In the genomic region with DNA sequence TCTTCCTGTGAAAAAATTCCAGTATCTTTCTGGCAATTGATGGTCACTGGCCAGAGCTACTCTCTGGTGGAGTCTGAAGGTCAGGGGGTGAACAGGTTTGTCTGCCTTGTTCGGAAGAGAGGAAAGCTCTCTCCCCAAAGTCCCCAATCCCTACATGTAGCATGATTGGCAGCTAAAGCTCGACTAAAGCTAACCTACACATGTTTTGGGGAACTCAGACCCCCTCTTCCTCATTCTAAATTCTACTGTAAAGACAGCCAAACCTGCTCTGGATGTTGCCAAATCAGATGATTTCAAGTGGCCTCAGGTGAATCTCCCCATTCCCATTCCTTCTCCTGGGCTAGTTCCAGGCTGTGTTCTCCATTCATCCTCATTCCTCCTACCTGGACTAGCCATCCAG, we compare ENCODE assay signal across 23 cellular contexts.
A peak's percentile ranks its signal among the peaks of the same experiment; 100 is the strongest.
DNase-seq lines count a peak whose midpoint lies in the region; ATAC-seq and TF ChIP-seq lines count a peak whose summit lies in the region.
"Had no signal": no experiment of that assay in that cellular context is flagged by ENCODE, and none has a peak within 500 bp of the region (broad histone marks: within the 10 kb centered on the region; RNA-seq: fewer than 3 reads in every experiment).

No MANE protein-coding gene starts in this region.

- H3K27me3 Mint-ChIP-seq in activated T-cell treated with anti-CD3 and anti-CD28 coated beads, Interleukin-2, amount 50 U/mL, for 72 hours (ENCODE audit: low read depth), result peaks cover 12% of the 10 kb centered on the region
- H3K27me3 Mint-ChIP-seq in activated T-helper 17 cell treated with anti-CD3 and anti-CD28 coated beads, Interleukin-2, amount 50 U/mL, for 72 hours, result no peaks in the 10 kb centered on the region
- H3K27me3 Mint-ChIP-seq in stimulated activated memory B cell treated with anti-CD40 and anti-IgM and Interleukin-4, amounts not matched to agents 10 μg/mL and 1 μg/mL and 100 μg/mL, for 72 hours, result no peaks in the 10 kb centered on the region

- H3K36me3 Mint-ChIP-seq in activated T-cell treated with anti-CD3 and anti-CD28 coated beads, Interleukin-2, amount 50 U/mL, for 72 hours (ENCODE audit: insufficient read depth in 2 of 2), result peaks cover 8 to 16% of the 10 kb centered on the region in 2 donors
- H3K36me3 Mint-ChIP-seq in activated T-helper 17 cell treated with anti-CD3 and anti-CD28 coated beads, Interleukin-2, amount 50 U/mL, for 72 hours (ENCODE audit: low read depth), result no peaks in the 10 kb centered on the region
- peaks cover 6% of the 10 kb centered on the region for H3K36me3 Mint-ChIP-seq in stimulated activated memory B cell treated with anti-CD40 and anti-IgM and Interleukin-4, amounts not matched to agents 10 μg/mL and 1 μg/mL and 100 μg/mL, for 72 hours

- DNase-seq in activated T-cell treated with anti-CD3 and anti-CD28 coated beads, Interleukin-2, amount 50 U/mL, for 72 hours, result no peak
- DNase-seq in activated T-cell treated with anti-CD3 and anti-CD28 coated beads for 4 hours, result no peak
- peak in 1 of 2 experiments; percentile 53 for DNase-seq in HL-60 (ENCODE audit: low read depth in 1 of 2, low spot score in 1 of 2)
- no peak for DNase-seq in putamen (ENCODE audit: low spot score)
- DNase-seq: activated CD4-positive, CD25-positive, alpha-beta regulatory T cell treated with anti-CD3 and anti-CD28 coated beads, Interleukin-2, amount 50 U/mL, for 72 hours; activated T-cell treated with anti-CD3 and anti-CD28 coated beads, Interleukin-2, amount 50 U/mL, for 4 hours; amniotic stem cell; Calu3; central memory CD4-positive, alpha-beta T cell; effector CD8-positive, alpha-beta T cell; glutamatergic neuron; IMR-90; lower lobe of right lung; NCI-H1092 treated with DMSO at 0.1 percent for 48 hours; NCI-H2081 treated with DMSO at 0.1 percent for 48 hours; NCI-H510A treated with DMSO at 0.1 percent for 48 hours; pancreas; Right ventricle myocardium superior; T1000 had no signal

- ATAC-seq in activated T-cell treated with anti-CD3 and anti-CD28 coated beads, Interleukin-2, amount 50 U/mL, for 72 hours (replicated peaks in 1 of 2), result no peak
- ATAC-seq in activated T-helper 17 cell treated with anti-CD3 and anti-CD28 coated beads, Interleukin-2, amount 50 U/mL, for 72 hours (replicated peaks), result no peak
- ATAC-seq in stimulated activated memory B cell treated with anti-CD40 and anti-IgM and Interleukin-4, amounts not matched to agents 10 μg/mL and 1 μg/mL and 100 μg/mL, for 72 hours, result no peak
- ATAC-seq in HG02938 (IDR thresholded peaks at IDR 0.05; ENCODE audit: unreplicated experiment), result no peak
- ATAC-seq: pancreas, sciatic nerve had no signal

- no peaks in the 10 kb centered on the region for H3K27me3 ChIP-seq in HL-60 (ENCODE audit: insufficient read depth, poor library complexity, severe bottlenecking)
- H3K27me3 ChIP-seq: pancreas had no signal

- no peak overlapping the region for H3K4me3 ChIP-seq in HL-60 (replicated peaks; ENCODE audit: insufficient read depth, low read length)
- H3K4me3 ChIP-seq: lower lobe of right lung, pancreas had no signal

- H3K4me3 Mint-ChIP-seq in activated T-cell treated with anti-CD3 and anti-CD28 coated beads, Interleukin-2, amount 50 U/mL, for 72 hours, result peak overlapping the region; percentile 48 to 66
- peak overlapping the region; percentile 57 for H3K4me3 Mint-ChIP-seq in activated T-helper 17 cell treated with anti-CD3 and anti-CD28 coated beads, Interleukin-2, amount 50 U/mL, for 72 hours
- no peak overlapping the region for H3K4me3 Mint-ChIP-seq in stimulated activated memory B cell treated with anti-CD40 and anti-IgM and Interleukin-4, amounts not matched to agents 10 μg/mL and 1 μg/mL and 100 μg/mL, for 72 hours

- H3K9me3 Mint-ChIP-seq in activated T-cell treated with anti-CD3 and anti-CD28 coated beads, Interleukin-2, amount 50 U/mL, for 72 hours, result peaks cover 2 to 6% of the 10 kb centered on the region in 2 donors
- H3K9me3 Mint-ChIP-seq in activated T-helper 17 cell treated with anti-CD3 and anti-CD28 coated beads, Interleukin-2, amount 50 U/mL, for 72 hours, result no peaks in the 10 kb centered on the region
- peaks cover under 1% of the 10 kb centered on the region for H3K9me3 Mint-ChIP-seq in stimulated activated memory B cell treated with anti-CD40 and anti-IgM and Interleukin-4, amounts not matched to agents 10 μg/mL and 1 μg/mL and 100 μg/mL, for 72 hours
- H3K9me3 Mint-ChIP-seq: activated T-cell treated with anti-CD3 and anti-CD28 coated beads, Interleukin-2, amount 50 U/mL, for 4 hours had no signal

- peak overlapping the region; percentile 89 for H3K27ac ChIP-seq in HL-60 (replicated peaks)
- H3K27ac ChIP-seq: lower lobe of right lung, pancreas had no signal

- peaks cover 61% of the 10 kb centered on the region for H3K4me1 Mint-ChIP-seq in activated T-cell treated with anti-CD3 and anti-CD28 coated beads, Interleukin-2, amount 50 U/mL, for 72 hours (ENCODE audit: low read depth)
- peaks cover 25% of the 10 kb centered on the region for H3K4me1 Mint-ChIP-seq in activated T-helper 17 cell treated with anti-CD3 and anti-CD28 coated beads, Interleukin-2, amount 50 U/mL, for 72 hours
- H3K4me1 Mint-ChIP-seq in stimulated activated memory B cell treated with anti-CD40 and anti-IgM and Interleukin-4, amounts not matched to agents 10 μg/mL and 1 μg/mL and 100 μg/mL, for 72 hours, result peaks cover 34% of the 10 kb centered on the region

- H3K27ac Mint-ChIP-seq in activated T-cell treated with anti-CD3 and anti-CD28 coated beads, Interleukin-2, amount 50 U/mL, for 72 hours, result peak overlapping the region; percentile 44
- H3K27ac Mint-ChIP-seq in activated T-helper 17 cell treated with anti-CD3 and anti-CD28 coated beads, Interleukin-2, amount 50 U/mL, for 72 hours, result peak overlapping the region; percentile 68
- H3K27ac Mint-ChIP-seq in stimulated activated memory B cell treated with anti-CD40 and anti-IgM and Interleukin-4, amounts not matched to agents 10 μg/mL and 1 μg/mL and 100 μg/mL, for 72 hours, result peak overlapping the region; percentile 74

- TF ChIP-seq CTCF in HL-60 (IDR thresholded peaks at IDR 0.05; ENCODE audit: insufficient read depth, low read length), result no peak
